27 cellular contexts compared by ENCODE assay signal in genomic region chr10:35568483-35569015, GRCh38. TPM values are rescaled to one million over a fixed set of nuclear protein-coding genes. Genes with fewer than 3 reads are reported as not detected.
DNase-seq lines count a peak whose midpoint lies in the region; ATAC-seq and TF ChIP-seq lines count a peak whose summit lies in the region.
"Had no signal": no experiment of that assay in that cellular context is flagged by ENCODE, and none has a peak within 500 bp of the region (broad histone marks: within the 10 kb centered on the region; RNA-seq: fewer than 3 reads in every experiment).

No MANE protein-coding gene starts in this region.

- peaks cover 3% of the 10 kb centered on the region for H4K20me1 ChIP-seq in neural progenitor cell (ENCODE audit: low read depth)

- H3K79me2 ChIP-seq in neural progenitor cell (ENCODE audit: low read depth) = no peaks in the 10 kb centered on the region

- no peak for ATAC-seq in activated CD8-positive, alpha-beta memory T cell treated with anti-CD3 and anti-CD28 coated beads, Interleukin-2, amount 10 ng/mL, durations not matched to agents 7 days and 5 days

- no peak overlapping the region for H3K4me2 ChIP-seq in neural progenitor cell
- H3K4me2 ChIP-seq: PC-9 had no signal

- no peaks in the 10 kb centered on the region for H3K9me3 Mint-ChIP-seq in activated naive CD8-positive, alpha-beta T cell (ENCODE audit: low read depth)
- H3K9me3 Mint-ChIP-seq in activated naive CD8-positive, alpha-beta T cell treated with anti-CD3 and anti-CD28 coated beads for 36 hours = no peaks in the 10 kb centered on the region
- no peaks in the 10 kb centered on the region for H3K9me3 Mint-ChIP-seq in dendritic cell treated with granulocyte-macrophage colony-stimulating factor and Interleukin-4, amounts not matched to agents 40 ng/mL and 50 ng/mL, for 4 days
- no peaks in the 10 kb centered on the region for H3K9me3 Mint-ChIP-seq in neural progenitor cell
- H3K9me3 Mint-ChIP-seq in activated CD8-positive, alpha-beta memory T cell treated with anti-CD3 and anti-CD28 coated beads, Interleukin-2, amount 10 ng/mL, durations not matched to agents 7 days and 5 days (ENCODE audit: low read depth) = no peaks in the 10 kb centered on the region
- H3K9me3 Mint-ChIP-seq: CD4-positive, CD25-positive, alpha-beta regulatory T cell had no signal

- H3K4me1 Mint-ChIP-seq in activated naive CD8-positive, alpha-beta T cell (ENCODE audit: low read depth) = peaks cover 3% of the 10 kb centered on the region
- no peaks in the 10 kb centered on the region for H3K4me1 Mint-ChIP-seq in activated naive CD8-positive, alpha-beta T cell treated with anti-CD3 and anti-CD28 coated beads for 36 hours
- H3K4me1 Mint-ChIP-seq in dendritic cell treated with granulocyte-macrophage colony-stimulating factor and Interleukin-4, amounts not matched to agents 40 ng/mL and 50 ng/mL, for 4 days (ENCODE audit: low read depth) = peaks cover 27% of the 10 kb centered on the region
- no peaks in the 10 kb centered on the region for H3K4me1 Mint-ChIP-seq in neural progenitor cell
- peaks cover 9% of the 10 kb centered on the region for H3K4me1 Mint-ChIP-seq in activated CD8-positive, alpha-beta memory T cell treated with anti-CD3 and anti-CD28 coated beads, Interleukin-2, amount 10 ng/mL, durations not matched to agents 7 days and 5 days

- H2AFZ ChIP-seq in neural progenitor cell (replicated peaks) = no peak overlapping the region
- H2AFZ ChIP-seq: PC-9 had no signal

- no peak overlapping the region for H3K4me3 Mint-ChIP-seq in activated naive CD8-positive, alpha-beta T cell
- H3K4me3 Mint-ChIP-seq in activated naive CD8-positive, alpha-beta T cell treated with anti-CD3 and anti-CD28 coated beads for 36 hours = no peak overlapping the region
- H3K4me3 Mint-ChIP-seq in dendritic cell treated with granulocyte-macrophage colony-stimulating factor and Interleukin-4, amounts not matched to agents 40 ng/mL and 50 ng/mL, for 4 days = no peak overlapping the region
- H3K4me3 Mint-ChIP-seq in neural progenitor cell = no peak overlapping the region
- no peak overlapping the region for H3K4me3 Mint-ChIP-seq in activated CD8-positive, alpha-beta memory T cell treated with anti-CD3 and anti-CD28 coated beads, Interleukin-2, amount 10 ng/mL, durations not matched to agents 7 days and 5 days
- H3K4me3 Mint-ChIP-seq: CD4-positive, CD25-positive, alpha-beta regulatory T cell had no signal

- H3K27me3 Mint-ChIP-seq in activated naive CD8-positive, alpha-beta T cell = no peaks in the 10 kb centered on the region
- H3K27me3 Mint-ChIP-seq in activated naive CD8-positive, alpha-beta T cell treated with anti-CD3 and anti-CD28 coated beads for 36 hours = no peaks in the 10 kb centered on the region
- no peaks in the 10 kb centered on the region for H3K27me3 Mint-ChIP-seq in dendritic cell treated with granulocyte-macrophage colony-stimulating factor and Interleukin-4, amounts not matched to agents 40 ng/mL and 50 ng/mL, for 4 days
- no peaks in the 10 kb centered on the region for H3K27me3 Mint-ChIP-seq in neural progenitor cell (ENCODE audit: insufficient read depth, low read depth)
- H3K27me3 Mint-ChIP-seq in activated CD8-positive, alpha-beta memory T cell treated with anti-CD3 and anti-CD28 coated beads, Interleukin-2, amount 10 ng/mL, durations not matched to agents 7 days and 5 days = no peaks in the 10 kb centered on the region
- H3K27me3 Mint-ChIP-seq: CD4-positive, CD25-positive, alpha-beta regulatory T cell had no signal

- TF ChIP-seq CTCF in neural progenitor cell (IDR thresholded peaks at IDR 0.05) = no peak

- H3K36me3 ChIP-seq in neural progenitor cell = no peaks in the 10 kb centered on the region
- H3K36me3 ChIP-seq: BE2C had no signal

- intact Hi-C loops in dendritic cell treated with granulocyte-macrophage colony-stimulating factor and Interleukin-4, amounts not matched to agents 40 ng/mL and 50 ng/mL, for 4 days (cut with micrococcal nuclease) = loop anchor here (10.0 kb wide), 1 partner anchor 324 kb away; no protein-coding TSS in a partner anchor

- H3K27me3 ChIP-seq in neural progenitor cell = no peaks in the 10 kb centered on the region
- H3K27me3 ChIP-seq: BE2C, SJSA1 had no signal

- no peaks in the 10 kb centered on the region for H3K9me3 ChIP-seq in neural progenitor cell (ENCODE audit: low read depth)
- H3K9me3 ChIP-seq: BE2C, SJSA1 had no signal

- no peak for DNase-seq in activated naive CD8-positive, alpha-beta T cell treated with anti-CD3 and anti-CD28 coated beads for 36 hours
- DNase-seq in neural progenitor cell (ENCODE audit: low spot score) (no peak), ecto neural progenitor cell (ENCODE audit: low spot score) (no peak), substantia nigra (lab: John Stamatoyannopoulos, UW) (no peak), T-helper 2 cell (no peak)
- DNase-seq in activated CD8-positive, alpha-beta memory T cell treated with anti-CD3 and anti-CD28 coated beads, Interleukin-2, amount 10 ng/mL, durations not matched to agents 7 days and 5 days = no peak
- DNase-seq: BE2C; CD4-positive, CD25-positive, alpha-beta regulatory T cell; DMS153; DND-41; Kasumi-1; NCI-H1105 treated with DMSO at 0.1 percent for 48 hours; NCI-H146; NCI-H1930; NCI-H2107; NCI-H524 treated with DMSO at 0.1 percent for 48 hours; NCI-H774; NK-92 treated with Interleukin-12 subunit alpha and Interleukin-12 subunit beta, amount 100 ng/mL, for 24 hours; PC-9; Right ventricle myocardium superior had no signal

- no peaks in the 10 kb centered on the region for H3K4me1 ChIP-seq in neural progenitor cell
- H3K4me1 ChIP-seq: BE2C had no signal

- H3K27ac Mint-ChIP-seq in activated naive CD8-positive, alpha-beta T cell = peak overlapping the region; percentile 22
- no peak overlapping the region for H3K27ac Mint-ChIP-seq in activated naive CD8-positive, alpha-beta T cell treated with anti-CD3 and anti-CD28 coated beads for 36 hours
- peak overlapping the region; percentile 15 for H3K27ac Mint-ChIP-seq in dendritic cell treated with granulocyte-macrophage colony-stimulating factor and Interleukin-4, amounts not matched to agents 40 ng/mL and 50 ng/mL, for 4 days
- H3K27ac Mint-ChIP-seq in neural progenitor cell = peak overlapping the region; percentile 46
- no peak overlapping the region for H3K27ac Mint-ChIP-seq in activated CD8-positive, alpha-beta memory T cell treated with anti-CD3 and anti-CD28 coated beads, Interleukin-2, amount 10 ng/mL, durations not matched to agents 7 days and 5 days

- no peak overlapping the region for H3K4me3 ChIP-seq in neural progenitor cell
- H3K4me3 ChIP-seq: PC-9, SJSA1 had no signal

- no peak overlapping the region for H3K9ac ChIP-seq in neural progenitor cell

- no peaks in the 10 kb centered on the region for H3F3A ChIP-seq in neural progenitor cell (ENCODE audit: low read depth)

- CTCF ChIA-PET in activated CD8-positive, alpha-beta memory T cell treated with anti-CD3 and anti-CD28 coated beads, Interleukin-2, amount 10 ng/mL, durations not matched to agents 7 days and 5 days (lab: Charles Lee) = no interaction called here

- H3K27ac ChIP-seq in neural progenitor cell = no peak overlapping the region
- no peak overlapping the region for H3K27ac ChIP-seq in substantia nigra (ENCODE audit: low read depth, low read length, poor library complexity, severe bottlenecking)
- H3K27ac ChIP-seq: 22Rv1, PC-9, SJSA1 had no signal

- H3K36me3 Mint-ChIP-seq in activated naive CD8-positive, alpha-beta T cell = peaks cover 18% of the 10 kb centered on the region
- H3K36me3 Mint-ChIP-seq in activated naive CD8-positive, alpha-beta T cell treated with anti-CD3 and anti-CD28 coated beads for 36 hours = peaks cover 20% of the 10 kb centered on the region
- peaks cover 78% of the 10 kb centered on the region for H3K36me3 Mint-ChIP-seq in dendritic cell treated with granulocyte-macrophage colony-stimulating factor and Interleukin-4, amounts not matched to agents 40 ng/mL and 50 ng/mL, for 4 days (ENCODE audit: low read depth)
- H3K36me3 Mint-ChIP-seq in neural progenitor cell = peaks cover 19% of the 10 kb centered on the region
- H3K36me3 Mint-ChIP-seq in activated CD8-positive, alpha-beta memory T cell treated with anti-CD3 and anti-CD28 coated beads, Interleukin-2, amount 10 ng/mL, durations not matched to agents 7 days and 5 days = peaks cover 7% of the 10 kb centered on the region

RNA-seq across cellular contexts. Expression of gene GJD4, which starts 36.6 kb away (rescaled TPM):
- not detected for total RNA-seq in activated naive CD8-positive, alpha-beta T cell treated with anti-CD3 and anti-CD28 coated beads for 36 hours
- total RNA-seq in neural progenitor cell (ENCODE audit: low replicate concordance) = not detected in 2 replicates
- not detected for total RNA-seq in activated CD8-positive, alpha-beta memory T cell treated with anti-CD3 and anti-CD28 coated beads, Interleukin-2, amount 10 ng/mL, durations not matched to agents 7 days and 5 days
- total RNA-seq: CD4-positive, CD25-positive, alpha-beta regulatory T cell; HT-29; M059J; PC-9; Right ventricle myocardium superior; RPMI7951 had no signal

Comparison
In these comparisons a context has a peak if more than half of its experiments do, and no peak if none do; other contexts are left out.
1. H3K27ac Mint-ChIP-seq: peak in activated naive CD8-positive, alpha-beta T cell (single experiment), dendritic cell treated with granulocyte-macrophage colony-stimulating factor and Interleukin-4, amounts not matched to agents 40 ng/mL and 50 ng/mL, for 4 days (single experiment) and neural progenitor cell (single experiment); none in activated naive CD8-positive, alpha-beta T cell treated with anti-CD3 and anti-CD28 coated beads for 36 hours (single experiment) and activated CD8-positive, alpha-beta memory T cell treated with anti-CD3 and anti-CD28 coated beads, Interleukin-2, amount 10 ng/mL, durations not matched to agents 7 days and 5 days (single experiment).